10 cellular contexts compared by ENCODE assay signal in genomic region chr2:25419678-25420242, GRCh38.
DNase-seq lines count a peak whose midpoint lies in the region; ATAC-seq lines count a peak whose summit lies in the region.
"Had no signal": no experiment of that assay in that cellular context is flagged by ENCODE, and none has a peak within 500 bp of the region (broad histone marks: within the 10 kb centered on the region; RNA-seq: fewer than 3 reads in every experiment).

No MANE protein-coding gene starts in this region.

- no peaks in the 10 kb centered on the region for H3K27me3 Mint-ChIP-seq in IgD-negative memory B cell
- H3K27me3 Mint-ChIP-seq in stimulated activated naive CD8-positive, alpha-beta T cell treated with anti-CD3 and anti-CD28 coated beads, Interleukin-15, amount 100 ng/mL, for 72 hours: no peaks in the 10 kb centered on the region

- ATAC-seq in HG02610 (IDR thresholded peaks at IDR 0.05; ENCODE audit: unreplicated experiment) (peak; percentile 68), left cardiac atrium (no peak)
- ATAC-seq in stimulated activated naive CD8-positive, alpha-beta T cell treated with anti-CD3 and anti-CD28 coated beads, Interleukin-15, amount 100 ng/mL, for 72 hours: peak; percentile 66

- H3K9me3 Mint-ChIP-seq in IgD-negative memory B cell: peaks cover 0 to 4% (median 3%) of the 10 kb centered on the region in 3 donors
- peaks cover 11% of the 10 kb centered on the region in 2 donors for H3K9me3 Mint-ChIP-seq in stimulated activated naive CD8-positive, alpha-beta T cell treated with anti-CD3 and anti-CD28 coated beads, Interleukin-15, amount 100 ng/mL, for 72 hours

- H3K27ac Mint-ChIP-seq in IgD-negative memory B cell: peak overlapping the region; percentile 97 to 99 (median 98)
- H3K27ac Mint-ChIP-seq in stimulated activated naive CD8-positive, alpha-beta T cell treated with anti-CD3 and anti-CD28 coated beads, Interleukin-15, amount 100 ng/mL, for 72 hours: no peak overlapping the region

- H3K4me3 Mint-ChIP-seq in IgD-negative memory B cell: peak overlapping the region; percentile 76 to 91 (median 90)
- no peak overlapping the region for H3K4me3 Mint-ChIP-seq in stimulated activated naive CD8-positive, alpha-beta T cell treated with anti-CD3 and anti-CD28 coated beads, Interleukin-15, amount 100 ng/mL, for 72 hours

- peaks cover 3% of the 10 kb centered on the region for H3K36me3 Mint-ChIP-seq in IgD-negative memory B cell

- DNase-seq in SIG-M5 treated with dmso at 0.1 percent for 504 hours (lab: John Stamatoyannopoulos, UW; ENCODE audit: unreplicated experiment): peak; percentile 64
- DNase-seq in SIG-M5 (lab: John Stamatoyannopoulos, UW): no peak
- DNase-seq in stimulated activated naive CD8-positive, alpha-beta T cell treated with anti-CD3 and anti-CD28 coated beads, Interleukin-15, amount 100 ng/mL, for 72 hours: peak in 1 of 2 donors; percentile 13
- no peak for DNase-seq in posterior vena cava (ENCODE audit: low spot score)
- no peak for DNase-seq in left cardiac atrium
- no peak for DNase-seq in RKO (ENCODE audit: low spot score)
- DNase-seq: 8988T, mammary epithelial cell had no signal

- H3K4me1 Mint-ChIP-seq in IgD-negative memory B cell: peaks cover 49 to 72% (median 54%) of the 10 kb centered on the region in 3 donors
- peaks cover 36% of the 10 kb centered on the region for H3K4me1 Mint-ChIP-seq in stimulated activated naive CD8-positive, alpha-beta T cell treated with anti-CD3 and anti-CD28 coated beads, Interleukin-15, amount 100 ng/mL, for 72 hours

- intact Hi-C loops in posterior vena cava (cut with DNase I): no loop called here
- intact Hi-C loops in left cardiac atrium (cut with DNase I): no loop called here

Comparison
In these comparisons a context has a peak if more than half of its experiments do, and no peak if none do; other contexts are left out.
1. ATAC-seq: peak in HG02610 (single experiment) and stimulated activated naive CD8-positive, alpha-beta T cell treated with anti-CD3 and anti-CD28 coated beads, Interleukin-15, amount 100 ng/mL, for 72 hours (single experiment); none in left cardiac atrium (0 of 2).
2. H3K27ac Mint-ChIP-seq: peak in IgD-negative memory B cell (3 of 3); none in stimulated activated naive CD8-positive, alpha-beta T cell treated with anti-CD3 and anti-CD28 coated beads, Interleukin-15, amount 100 ng/mL, for 72 hours (0 of 2).
3. H3K4me3 Mint-ChIP-seq: peak in IgD-negative memory B cell (4 of 4); none in stimulated activated naive CD8-positive, alpha-beta T cell treated with anti-CD3 and anti-CD28 coated beads, Interleukin-15, amount 100 ng/mL, for 72 hours (0 of 2).